Comparison of ENCODE assay signal across 8 cellular contexts in the genomic region with DNA sequence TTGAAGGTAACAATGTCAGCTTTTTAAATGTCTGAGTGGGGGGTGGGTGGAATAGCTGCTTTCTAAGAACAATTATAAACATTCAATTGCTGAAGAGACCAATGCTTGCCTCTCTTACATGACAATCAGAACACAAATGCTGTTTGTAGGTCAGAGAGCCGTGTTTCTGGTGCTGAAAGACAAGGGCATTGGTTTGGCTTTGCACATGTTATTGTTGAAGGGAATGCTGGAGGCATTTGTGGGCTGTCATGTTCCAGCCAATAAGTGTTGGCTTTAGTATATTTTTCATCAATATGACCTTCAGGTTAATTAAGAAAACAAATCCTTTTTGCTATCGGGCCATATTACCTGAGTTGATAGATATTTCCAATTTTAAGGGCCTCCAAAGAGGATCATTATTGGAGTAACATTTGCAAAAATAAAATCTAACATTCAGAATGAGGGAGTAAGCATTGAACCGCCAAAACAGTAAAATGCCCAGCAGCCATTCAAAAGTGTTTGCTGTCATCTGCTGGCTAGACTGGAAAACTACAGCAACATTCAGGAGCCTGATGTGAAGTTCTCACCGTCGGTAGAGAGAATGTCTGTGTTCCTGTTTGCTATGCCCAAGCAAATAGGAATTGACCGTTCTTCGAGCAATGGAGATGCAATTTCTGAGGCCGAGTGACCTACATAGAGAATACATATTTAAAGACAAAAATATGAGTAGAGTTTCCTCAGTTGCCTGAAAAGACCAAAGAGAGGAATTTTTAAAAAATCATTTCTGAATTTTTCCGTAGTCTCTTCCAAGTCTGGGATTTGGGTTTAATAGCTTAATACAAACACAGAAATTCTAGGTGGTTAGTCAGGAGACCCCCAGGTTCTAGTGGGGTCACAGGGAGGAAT.
DNase-seq lines count a peak whose midpoint lies in the region; ATAC-seq and TF ChIP-seq lines count a peak whose summit lies in the region.

No MANE protein-coding gene starts in this region.

- no peak for ATAC-seq in GM21825 (IDR thresholded peaks at IDR 0.05; ENCODE audit: unreplicated experiment)

- H3K9me3 Mint-ChIP-seq in brain, result peaks cover 0 to 7% (median 5%) of the 10 kb centered on the region in 5 experiments

- H3K4me3 Mint-ChIP-seq in brain, result no peak overlapping the region

- no peak for TF ChIP-seq POLR2A in Peyer's patch (IDR thresholded peaks at IDR 0.05)

- no peaks in the 10 kb centered on the region for H3K27me3 ChIP-seq in Peyer's patch

- H3K9me3 ChIP-seq in Peyer's patch, result no peaks in the 10 kb centered on the region

- H3K36me3 Mint-ChIP-seq in brain, result no peaks in the 10 kb centered on the region

- peaks cover 22% of the 10 kb centered on the region for H3K4me1 Mint-ChIP-seq in brain

- no peak overlapping the region for H3K4me3 ChIP-seq in Peyer's patch

- H3K27ac ChIP-seq in Peyer's patch, result no peak overlapping the region

- TF ChIP-seq CTCF in Peyer's patch (IDR thresholded peaks at IDR 0.05) (peak; percentile 45 to 95 (median 80)), brain (conservative IDR thresholded peaks at IDR 0.05) (peak; percentile 97)

- H3K4me1 ChIP-seq in Peyer's patch, result peaks cover 0 to 15% (median 0%) of the 10 kb centered on the region in 4 donors

- DNase-seq in SIG-M5 treated with dmso at 0.1 percent for 504 hours (lab: John Stamatoyannopoulos, UW; ENCODE audit: unreplicated experiment), result peak; percentile 52
- no peak for DNase-seq in SIG-M5 (lab: John Stamatoyannopoulos, UW)
- DNase-seq in HT1080 (ENCODE audit: low read depth), result peak; percentile 50
- peak in 1 of 3 donors; percentile 72 for DNase-seq in Peyer's patch
- peak; percentile 74 for DNase-seq in iPS-NIHi7 (ENCODE audit: extremely low spot score)
- DNase-seq in stromal cell of bone marrow (ENCODE audit: low read depth), result peak; percentile 54

- H3K27ac Mint-ChIP-seq in brain, result no peak overlapping the region

- peaks cover 1% of the 10 kb centered on the region for H3K27me3 Mint-ChIP-seq in brain

- H3K36me3 ChIP-seq in Peyer's patch, result no peaks in the 10 kb centered on the region
